ENCODE assay signal across 16 cellular contexts in genomic region chr2:44615950-44616518, GRCh38.
DNase-seq lines count a peak whose midpoint lies in the region; ATAC-seq, FAIRE-seq and TF ChIP-seq lines count a peak whose summit lies in the region.
"Had no signal": no experiment of that assay in that cellular context is flagged by ENCODE, and none has a peak within 500 bp of the region (broad histone marks: within the 10 kb centered on the region; RNA-seq: fewer than 3 reads in every experiment).

No MANE protein-coding gene starts in this region.

- H3K27me3 ChIP-seq in kidney epithelial cell (ENCODE audit: control insufficient read depth, insufficient read depth, low read length) = no peaks in the 10 kb centered on the region
- H3K27me3 ChIP-seq: dorsolateral prefrontal cortex, suprapubic skin had no signal

- H3K36me3 ChIP-seq in kidney epithelial cell (ENCODE audit: control insufficient read depth, insufficient read depth, low read length) = no peaks in the 10 kb centered on the region
- H3K36me3 ChIP-seq: suprapubic skin had no signal

- ATAC-seq in HG02763 (IDR thresholded peaks at IDR 0.05; ENCODE audit: unreplicated experiment) = no peak
- ATAC-seq in HG03442 (IDR thresholded peaks at IDR 0.05; ENCODE audit: unreplicated experiment) = no peak
- ATAC-seq: HCT116, Panc1 had no signal

- peak; percentile 18 for DNase-seq in GM12865 (ENCODE audit: low read depth)
- peak; percentile 80 for DNase-seq in NCI-H69 (lab: John Stamatoyannopoulos, UW)
- no peak for DNase-seq in kidney epithelial cell (ENCODE audit: low read depth)
- DNase-seq in stimulated activated naive CD4-positive, alpha-beta T cell treated with Interleukin-2 at 50 U/mL for 16 hours (lab: John Stamatoyannopoulos, UW) = no peak
- no peak for DNase-seq in dedifferentiated amniotic fluid mesenchymal stem cell (ENCODE audit: extremely low spot score)
- DNase-seq: DMS153, dorsolateral prefrontal cortex, hypothalamus, NCI-H510A, T-helper 17 cell had no signal

- H3K4me3 ChIP-seq in GM12865 (ENCODE audit: low read depth, low read length) (no peak overlapping the region), kidney epithelial cell (ENCODE audit: low read depth, low read length) (no peak overlapping the region)
- H3K4me3 ChIP-seq: suprapubic skin had no signal

- no peak for TF ChIP-seq CTCF in GM12865 (IDR thresholded peaks at IDR 0.05; ENCODE audit: insufficient read depth, low read depth, low read length, missing control alignments)
- peak; percentile 38 for TF ChIP-seq CTCF in kidney epithelial cell (IDR thresholded peaks at IDR 0.05; ENCODE audit: insufficient read depth, low read length, poor library complexity, severe bottlenecking)

- FAIRE-seq in A204.1 (lab: Jason Lieb, UNC) = peak; percentile 40

Comparison
In these comparisons a context has a peak if more than half of its experiments do, and no peak if none do; other contexts are left out.
1. DNase-seq: peak in GM12865 (single experiment) and NCI-H69 (single experiment); none in kidney epithelial cell (single experiment), stimulated activated naive CD4-positive, alpha-beta T cell treated with Interleukin-2 at 50 U/mL for 16 hours (single experiment) and dedifferentiated amniotic fluid mesenchymal stem cell (single experiment).